In genomic region chr13:39006371-39007111, GRCh38 we compare ENCODE assay signal across 1 cellular context.
TF ChIP-seq lines count a peak whose summit lies in the region.
"Not testable (repeated sequence)": the region's sequence is repeated elsewhere in the genome, so short reads cannot be mapped to it uniquely, and the experiment has no call there.

No MANE protein-coding gene starts in this region.

TF ChIP-seq in HepG2, 621 proteins besides CTCF, POLR2A, EP300 and RAD21:
- TF ChIP-seq GABPB1 (CRISPR knock-in tag; IDR thresholded peaks at IDR 0.05), result peak; percentile 37; the same call in 1 of the 2 replicates
- TF ChIP-seq BRD4 (CRISPR knock-in tag; IDR thresholded peaks at IDR 0.05), result 0 out of 2 replicates have a peak, but pooled peaks have one; percentile 46
- 0 out of 2 replicates have a peak, but pooled peaks have one; percentile 15 for TF ChIP-seq SALL1 (CRISPR knock-in tag; IDR thresholded peaks at IDR 0.05)
- TF ChIP-seq FOXA1 (IDR thresholded peaks at IDR 0.05), result not testable (repeated sequence)
- peak; percentile 76 for TF ChIP-seq FOXA1 (CRISPR knock-in tag; IDR thresholded peaks at IDR 0.05)
- TF ChIP-seq, protein P1, sequence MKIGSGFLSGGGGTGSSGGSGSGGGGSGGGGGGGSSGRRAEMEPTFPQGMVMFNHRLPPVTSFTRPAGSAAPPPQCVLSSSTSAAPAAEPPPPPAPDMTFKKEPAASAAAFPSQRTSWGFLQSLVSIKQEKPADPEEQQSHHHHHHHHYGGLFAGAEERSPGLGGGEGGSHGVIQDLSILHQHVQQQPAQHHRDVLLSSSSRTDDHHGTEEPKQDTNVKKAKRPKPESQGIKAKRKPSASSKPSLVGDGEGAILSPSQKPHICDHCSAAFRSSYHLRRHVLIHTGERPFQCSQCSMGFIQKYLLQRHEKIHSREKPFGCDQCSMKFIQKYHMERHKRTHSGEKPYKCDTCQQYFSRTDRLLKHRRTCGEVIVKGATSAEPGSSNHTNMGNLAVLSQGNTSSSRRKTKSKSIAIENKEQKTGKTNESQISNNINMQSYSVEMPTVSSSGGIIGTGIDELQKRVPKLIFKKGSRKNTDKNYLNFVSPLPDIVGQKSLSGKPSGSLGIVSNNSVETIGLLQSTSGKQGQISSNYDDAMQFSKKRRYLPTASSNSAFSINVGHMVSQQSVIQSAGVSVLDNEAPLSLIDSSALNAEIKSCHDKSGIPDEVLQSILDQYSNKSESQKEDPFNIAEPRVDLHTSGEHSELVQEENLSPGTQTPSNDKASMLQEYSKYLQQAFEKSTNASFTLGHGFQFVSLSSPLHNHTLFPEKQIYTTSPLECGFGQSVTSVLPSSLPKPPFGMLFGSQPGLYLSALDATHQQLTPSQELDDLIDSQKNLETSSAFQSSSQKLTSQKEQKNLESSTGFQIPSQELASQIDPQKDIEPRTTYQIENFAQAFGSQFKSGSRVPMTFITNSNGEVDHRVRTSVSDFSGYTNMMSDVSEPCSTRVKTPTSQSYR (CRISPR knock-in tag; IDR thresholded peaks at IDR 0.05; ENCODE audit: borderline replicate concordance), result peak; percentile 87
- 0 out of 2 replicates have a peak, but pooled peaks have one; percentile 40 for TF ChIP-seq TAF1 (CRISPR knock-in tag; IDR thresholded peaks at IDR 0.05)
- TF ChIP-seq FOXA3 (CRISPR knock-in tag; IDR thresholded peaks at IDR 0.05), result peak; percentile 55
- peak; percentile 43; the same call in 1 of the 2 replicates for TF ChIP-seq ZGPAT (CRISPR knock-in tag; IDR thresholded peaks at IDR 0.05)
- TF ChIP-seq KDM2A (CRISPR knock-in tag; IDR thresholded peaks at IDR 0.05; ENCODE audit: borderline replicate concordance, low read depth), result peak; percentile 32; the same call in 1 of the 2 replicates
- TF ChIP-seq, protein P2, sequence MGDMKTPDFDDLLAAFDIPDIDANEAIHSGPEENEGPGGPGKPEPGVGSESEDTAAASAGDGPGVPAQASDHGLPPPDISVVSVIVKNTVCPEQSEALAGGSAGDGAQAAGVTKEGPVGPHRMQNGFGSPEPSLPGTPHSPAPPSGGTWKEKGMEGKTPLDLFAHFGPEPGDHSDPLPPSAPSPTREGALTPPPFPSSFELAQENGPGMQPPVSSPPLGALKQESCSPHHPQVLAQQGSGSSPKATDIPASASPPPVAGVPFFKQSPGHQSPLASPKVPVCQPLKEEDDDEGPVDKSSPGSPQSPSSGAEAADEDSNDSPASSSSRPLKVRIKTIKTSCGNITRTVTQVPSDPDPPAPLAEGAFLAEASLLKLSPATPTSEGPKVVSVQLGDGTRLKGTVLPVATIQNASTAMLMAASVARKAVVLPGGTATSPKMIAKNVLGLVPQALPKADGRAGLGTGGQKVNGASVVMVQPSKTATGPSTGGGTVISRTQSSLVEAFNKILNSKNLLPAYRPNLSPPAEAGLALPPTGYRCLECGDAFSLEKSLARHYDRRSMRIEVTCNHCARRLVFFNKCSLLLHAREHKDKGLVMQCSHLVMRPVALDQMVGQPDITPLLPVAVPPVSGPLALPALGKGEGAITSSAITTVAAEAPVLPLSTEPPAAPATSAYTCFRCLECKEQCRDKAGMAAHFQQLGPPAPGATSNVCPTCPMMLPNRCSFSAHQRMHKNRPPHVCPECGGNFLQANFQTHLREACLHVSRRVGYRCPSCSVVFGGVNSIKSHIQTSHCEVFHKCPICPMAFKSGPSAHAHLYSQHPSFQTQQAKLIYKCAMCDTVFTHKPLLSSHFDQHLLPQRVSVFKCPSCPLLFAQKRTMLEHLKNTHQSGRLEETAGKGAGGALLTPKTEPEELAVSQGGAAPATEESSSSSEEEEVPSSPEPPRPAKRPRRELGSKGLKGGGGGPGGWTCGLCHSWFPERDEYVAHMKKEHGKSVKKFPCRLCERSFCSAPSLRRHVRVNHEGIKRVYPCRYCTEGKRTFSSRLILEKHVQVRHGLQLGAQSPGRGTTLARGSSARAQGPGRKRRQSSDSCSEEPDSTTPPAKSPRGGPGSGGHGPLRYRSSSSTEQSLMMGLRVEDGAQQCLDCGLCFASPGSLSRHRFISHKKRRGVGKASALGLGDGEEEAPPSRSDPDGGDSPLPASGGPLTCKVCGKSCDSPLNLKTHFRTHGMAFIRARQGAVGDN (CRISPR knock-in tag; IDR thresholded peaks at IDR 0.05), result peak; percentile 30; the same call in 1 of the 2 replicates
- peak; percentile 30; the same call in 1 of the 2 replicates for TF ChIP-seq HOXA3 (CRISPR knock-in tag; IDR thresholded peaks at IDR 0.05)
- TF ChIP-seq, protein P3, sequence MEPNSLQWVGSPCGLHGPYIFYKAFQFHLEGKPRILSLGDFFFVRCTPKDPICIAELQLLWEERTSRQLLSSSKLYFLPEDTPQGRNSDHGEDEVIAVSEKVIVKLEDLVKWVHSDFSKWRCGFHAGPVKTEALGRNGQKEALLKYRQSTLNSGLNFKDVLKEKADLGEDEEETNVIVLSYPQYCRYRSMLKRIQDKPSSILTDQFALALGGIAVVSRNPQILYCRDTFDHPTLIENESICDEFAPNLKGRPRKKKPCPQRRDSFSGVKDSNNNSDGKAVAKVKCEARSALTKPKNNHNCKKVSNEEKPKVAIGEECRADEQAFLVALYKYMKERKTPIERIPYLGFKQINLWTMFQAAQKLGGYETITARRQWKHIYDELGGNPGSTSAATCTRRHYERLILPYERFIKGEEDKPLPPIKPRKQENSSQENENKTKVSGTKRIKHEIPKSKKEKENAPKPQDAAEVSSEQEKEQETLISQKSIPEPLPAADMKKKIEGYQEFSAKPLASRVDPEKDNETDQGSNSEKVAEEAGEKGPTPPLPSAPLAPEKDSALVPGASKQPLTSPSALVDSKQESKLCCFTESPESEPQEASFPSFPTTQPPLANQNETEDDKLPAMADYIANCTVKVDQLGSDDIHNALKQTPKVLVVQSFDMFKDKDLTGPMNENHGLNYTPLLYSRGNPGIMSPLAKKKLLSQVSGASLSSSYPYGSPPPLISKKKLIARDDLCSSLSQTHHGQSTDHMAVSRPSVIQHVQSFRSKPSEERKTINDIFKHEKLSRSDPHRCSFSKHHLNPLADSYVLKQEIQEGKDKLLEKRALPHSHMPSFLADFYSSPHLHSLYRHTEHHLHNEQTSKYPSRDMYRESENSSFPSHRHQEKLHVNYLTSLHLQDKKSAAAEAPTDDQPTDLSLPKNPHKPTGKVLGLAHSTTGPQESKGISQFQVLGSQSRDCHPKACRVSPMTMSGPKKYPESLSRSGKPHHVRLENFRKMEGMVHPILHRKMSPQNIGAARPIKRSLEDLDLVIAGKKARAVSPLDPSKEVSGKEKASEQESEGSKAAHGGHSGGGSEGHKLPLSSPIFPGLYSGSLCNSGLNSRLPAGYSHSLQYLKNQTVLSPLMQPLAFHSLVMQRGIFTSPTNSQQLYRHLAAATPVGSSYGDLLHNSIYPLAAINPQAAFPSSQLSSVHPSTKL (CRISPR knock-in tag; IDR thresholded peaks at IDR 0.05), result 0 out of 2 replicates have a peak, but pooled peaks have one; percentile 16
